ENCODE assay signal across 9 cellular contexts in the genomic region with DNA sequence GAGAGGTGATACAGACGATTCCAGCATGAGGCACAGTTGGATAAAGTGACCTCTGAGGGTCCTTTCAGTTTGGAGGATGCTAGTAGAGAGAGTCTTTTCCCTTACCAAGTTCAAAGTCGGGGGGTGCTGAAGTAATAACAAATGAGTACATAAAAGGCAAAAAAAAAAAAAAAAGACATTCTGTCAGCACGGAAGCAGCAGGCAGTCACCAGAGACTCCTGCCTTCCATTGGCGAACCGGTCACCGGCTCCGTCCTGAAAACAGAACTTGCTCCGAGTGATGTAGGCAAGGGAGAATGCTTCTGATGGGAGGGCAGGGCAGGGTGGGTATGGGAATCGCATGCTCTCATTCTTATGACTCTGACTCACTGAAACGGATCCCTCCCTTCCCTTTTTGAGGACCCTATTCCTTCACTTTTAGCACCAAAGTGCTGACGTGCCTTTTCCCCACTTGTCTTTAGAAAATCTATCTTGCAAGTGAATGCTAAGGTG.
DNase-seq lines count a peak whose midpoint lies in the region; ATAC-seq and TF ChIP-seq lines count a peak whose summit lies in the region.
"Had no signal": no experiment of that assay in that cellular context is flagged by ENCODE, and none has a peak within 500 bp of the region (broad histone marks: within the 10 kb centered on the region; RNA-seq: fewer than 3 reads in every experiment).

No MANE protein-coding gene starts in this region.

- no peaks in the 10 kb centered on the region for H4K20me1 ChIP-seq in OCI-LY3 (ENCODE audit: insufficient read depth, low read length)

- H3K4ac ChIP-seq in neuronal stem cell (ENCODE audit: low read length), result no peak overlapping the region

- H3K4me2 ChIP-seq in OCI-LY3 (ENCODE audit: low read length), result peak overlapping the region; percentile 73
- H3K4me2 ChIP-seq in neuronal stem cell (ENCODE audit: insufficient read depth, low read length, poor library complexity, severe bottlenecking), result no peak overlapping the region

- no peak overlapping the region for H2AK5ac ChIP-seq in neuronal stem cell (ENCODE audit: low read depth, low read length)

- H3K4me1 ChIP-seq in Caco-2, result no peaks in the 10 kb centered on the region
- peaks cover 57% of the 10 kb centered on the region for H3K4me1 ChIP-seq in OCI-LY3 (ENCODE audit: low read length)
- peaks cover 17 to 22% of the 10 kb centered on the region in 2 donors for H3K4me1 ChIP-seq in neuronal stem cell (ENCODE audit: control insufficient read depth in 2 of 2, insufficient read depth in 1 of 2, low read depth in 1 of 2, low read length in 2 of 2)

- H3K27me3 Mint-ChIP-seq in Caco-2 (ENCODE audit: insufficient read depth, unreplicated experiment), result peaks cover 6% of the 10 kb centered on the region

- H3K27me3 ChIP-seq in Caco-2 (replicated peaks; ENCODE audit: control insufficient read depth, insufficient read depth, low read length) (no peaks in the 10 kb centered on the region; the same call in 1 of the 2 replicates), OCI-LY3 (ENCODE audit: low read depth, low read length) (peaks cover 27% of the 10 kb centered on the region), neuronal stem cell (ENCODE audit: control insufficient read depth in 3 of 3, insufficient read depth in 3 of 3, low read depth in 1 of 3, low read length in 3 of 3) (no peaks in the 10 kb centered on the region)

- H4K91ac ChIP-seq in neuronal stem cell (ENCODE audit: low read depth, low read length, poor library complexity), result no peak overlapping the region

- peak overlapping the region; percentile 32 for H3K4me3 Mint-ChIP-seq in Caco-2 (ENCODE audit: unreplicated experiment)

- H2BK15ac ChIP-seq in neuronal stem cell (ENCODE audit: low read length), result no peak overlapping the region

- H3K27ac ChIP-seq in OCI-LY3 (ENCODE audit: low read length) (no peak overlapping the region), neuronal stem cell (replicated peaks; ENCODE audit: low read length) (no peak overlapping the region)

- H2BK12ac ChIP-seq in neuronal stem cell (ENCODE audit: low read length), result no peak overlapping the region

- H2BK5ac ChIP-seq in neuronal stem cell (ENCODE audit: low read length), result no peak overlapping the region

- no peak for TF ChIP-seq CTCF in Caco-2 (IDR thresholded peaks at IDR 0.05; ENCODE audit: insufficient read depth in 1 of 2, low read depth in 1 of 2, low read length in 1 of 2, severe bottlenecking in 1 of 2, unreplicated experiment in 1 of 2)
- TF ChIP-seq CTCF in OCI-LY3 (IDR thresholded peaks at IDR 0.05; ENCODE audit: low read depth, low read length), result no peak

- BruUV-seq in Caco-2 (replicated peaks; lab: Mats Ljungman, UMichigan), result no TSS peak

- H3K9me3 ChIP-seq in Caco-2 (no peaks in the 10 kb centered on the region), OCI-LY3 (ENCODE audit: insufficient read depth, low read length) (no peaks in the 10 kb centered on the region), neuronal stem cell (replicated peaks in 1 of 2; ENCODE audit: control insufficient read depth in 2 of 2, insufficient read depth in 1 of 2, low read depth in 1 of 2, low read length in 2 of 2) (no peaks in the 10 kb centered on the region)

- H3K23ac ChIP-seq in neuronal stem cell (ENCODE audit: low read depth, low read length, poor library complexity), result no peak overlapping the region

- H2AFZ ChIP-seq in OCI-LY3 (ENCODE audit: low read depth, low read length), result no peak overlapping the region
- H2AFZ ChIP-seq in neuronal stem cell (ENCODE audit: low read length), result peak overlapping the region; percentile 31

- H3K4me1 Mint-ChIP-seq in Caco-2 (ENCODE audit: low read depth, unreplicated experiment), result no peaks in the 10 kb centered on the region

- no peaks in the 10 kb centered on the region for H3K9me3 Mint-ChIP-seq in Caco-2 (ENCODE audit: unreplicated experiment)

- POLR2A ChIA-PET in Caco-2 (lab: Charles Lee), result no interaction called here

- CTCF ChIA-PET in Caco-2 (lab: Charles Lee), result no interaction called here

- H3K36me3 ChIP-seq in Caco-2 (ENCODE audit: control insufficient read depth, insufficient read depth, low read length) (no peaks in the 10 kb centered on the region), OCI-LY3 (replicated peaks; ENCODE audit: low read depth, low read length) (no peaks in the 10 kb centered on the region), neuronal stem cell (replicated peaks in 1 of 2; ENCODE audit: control insufficient read depth in 2 of 2, insufficient read depth in 2 of 2, low read length in 2 of 2) (no peaks in the 10 kb centered on the region)

- H3K9ac ChIP-seq in OCI-LY3 (ENCODE audit: low read length) (no peak overlapping the region), neuronal stem cell (ENCODE audit: low read depth, low read length, poor library complexity) (no peak overlapping the region)

- H3K4me3 ChIP-seq in Caco-2 (ENCODE audit: low read depth, low read length), result no peak overlapping the region
- H3K4me3 ChIP-seq in OCI-LY3 (ENCODE audit: low read length), result no peak overlapping the region
- H3K4me3 ChIP-seq in neuronal stem cell (ENCODE audit: low read length in 2 of 2), result no peak overlapping the region
- H3K4me3 ChIP-seq: K562 had no signal

- H3K79me1 ChIP-seq in neuronal stem cell (ENCODE audit: low read depth, low read length), result no peaks in the 10 kb centered on the region

- no peaks in the 10 kb centered on the region for H3K36me3 Mint-ChIP-seq in Caco-2 (ENCODE audit: insufficient read depth, unreplicated experiment)

- intact Hi-C loops in Caco-2 (cut with micrococcal nuclease; ENCODE audit: unreplicated experiment), result no loop called here

- no CpG with 5 or more reads among the region's 11 CpGs for WGBS in neuronal stem cell (ENCODE audit: extremely low coverage in 2 of 2, insufficient read length in 2 of 2, insufficient replicate concordance in 1 of 2), 2 donors

- no peak overlapping the region for H3K14ac ChIP-seq in neuronal stem cell (ENCODE audit: low read length)

- no peak for DNase-seq in Caco-2
- peak; percentile 32 for DNase-seq in epidermal melanocyte (ENCODE audit: insufficient read length, low spot score)
- DNase-seq in neuronal stem cell (ENCODE audit: low spot score), result no peak
- DNase-seq in MV-4-11 (lab: John Stamatoyannopoulos, UW), result no peak

- no peak overlapping the region for H2BK120ac ChIP-seq in neuronal stem cell (ENCODE audit: low read depth, low read length)

- no peak overlapping the region for H3K18ac ChIP-seq in neuronal stem cell (ENCODE audit: low read length)

- no peaks in the 10 kb centered on the region for H3K79me2 ChIP-seq in OCI-LY3 (ENCODE audit: low read length)

- ATAC-seq in HG03196 (IDR thresholded peaks at IDR 0.05; ENCODE audit: unreplicated experiment) (no peak), GM18517 (IDR thresholded peaks at IDR 0.05; ENCODE audit: unreplicated experiment) (no peak), HG03045 (IDR thresholded peaks at IDR 0.05; ENCODE audit: unreplicated experiment) (no peak)
- ATAC-seq: K562 had no signal

- H3K27ac Mint-ChIP-seq in Caco-2 (ENCODE audit: unreplicated experiment), result no peak overlapping the region

- H4K8ac ChIP-seq in neuronal stem cell (ENCODE audit: low read depth, low read length), result no peak overlapping the region
